ENCODE assay signal across 8 cellular contexts in genomic region chr19:48393559-48394330, GRCh38. TPM values are rescaled to one million over a fixed set of nuclear protein-coding genes. Genes with fewer than 3 reads are reported as not detected.
DNase-seq lines count a peak whose midpoint lies in the region; ATAC-seq, FAIRE-seq and TF ChIP-seq lines count a peak whose summit lies in the region.

Gene GRIN2D (plus strand): TSS chr19:48393668. CDS start chr19:48398393, 4,725 bp downstream.

- H3K36me3 ChIP-seq in small intestine (ENCODE audit: control insufficient read depth in 2 of 2, insufficient read depth in 2 of 2, low read length in 2 of 2) (no peaks in the 10 kb centered on the region), upper lobe of right lung (peaks cover 7% of the 10 kb centered on the region), gastrocnemius medialis (peaks cover 0 to 8% of the 10 kb centered on the region in 2 donors)

- no CpG with 5 or more reads among the region's 40 CpGs for WGBS in H9 (ENCODE audit: extremely low coverage, insufficient read length, low lambda C conversion rate)
- 1 to 2% (median 1%) methylated on average over 33 to 40 of the region's 40 CpGs for WGBS in small intestine, 3 donors

- intact Hi-C loops in upper lobe of right lung (cut with DNase I): no loop called here
- intact Hi-C loops in gastrocnemius medialis (cut with DNase I; ENCODE audit: low total_unique reads): no loop called here

- no peak within 1 kb of the TSS for H3K14ac ChIP-seq in H9 (ENCODE audit: insufficient read depth, low read length)

- H2AFZ ChIP-seq in H9 (ENCODE audit: low read length): no peak within 1 kb of the TSS

- H4K91ac ChIP-seq in H9 (ENCODE audit: insufficient read length, low read depth, low read length): no peak within 1 kb of the TSS

- no peak within 1 kb of the TSS for H4K5ac ChIP-seq in H9 (ENCODE audit: insufficient read length, low read depth, low read length)

- no peak for TF ChIP-seq POLR2A in gastrocnemius medialis (IDR thresholded peaks at IDR 0.05)

- in situ Hi-C loops in gastrocnemius medialis (cut with MboI; ENCODE audit: low sequenced_read_pairs in 4 of 4): no loop called here

- TF ChIP-seq CTCF in H9 (conservative IDR thresholded peaks at IDR 0.05) (peak; percentile 29; the same call in 1 of the 3 replicates), upper lobe of right lung (IDR thresholded peaks at IDR 0.05) (no peak), gastrocnemius medialis (IDR thresholded peaks at IDR 0.05 in 4 of 5, conservative IDR thresholded peaks at IDR 0.05 in 1 of 5) (no peak)

- no peaks in the 10 kb centered on the region; the same call in 1 of the 2 replicates for H3K79me2 ChIP-seq in H9 (ENCODE audit: insufficient read depth, low read length)

- peak within 1 kb of the TSS; percentile 72 for H3K4me2 ChIP-seq in H9 (ENCODE audit: insufficient read depth, insufficient read length, low read length)

- H3K27ac Mint-ChIP-seq in H9: peak within 1 kb of the TSS in 1 of 3 experiments; percentile 86; a peak in 1 of 7 replicates
- no peak within 1 kb of the TSS for H3K27ac Mint-ChIP-seq in activated CD4-positive, alpha-beta memory T cell treated with anti-CD3 and anti-CD28 coated beads, Interleukin-2, amount 10 ng/mL, durations not matched to agents 7 days and 5 days

- FAIRE-seq in small intestine (lab: Jason Lieb, UNC): no peak

- no peak within 1 kb of the TSS for H2BK15ac ChIP-seq in H9 (ENCODE audit: low read depth, low read length)

- H3K56ac ChIP-seq in H9 (ENCODE audit: insufficient read length, low read depth, low read length): no peak within 1 kb of the TSS

- H3K27ac ChIP-seq in H9 (ENCODE audit: insufficient read length, low read depth, low read length) (no peak within 1 kb of the TSS), small intestine (ENCODE audit: low read depth in 1 of 2, low read length in 1 of 2) (no peak within 1 kb of the TSS), upper lobe of right lung (no peak within 1 kb of the TSS), gastrocnemius medialis (no peak within 1 kb of the TSS)

- no peak within 1 kb of the TSS for H2AK5ac ChIP-seq in H9 (ENCODE audit: insufficient read length, low read length)

- H3K36me3 Mint-ChIP-seq in H9 (ENCODE audit: insufficient read depth in 1 of 3, low read depth in 3 of 3): peaks cover 4 to 6% (median 6%) of the 10 kb centered on the region in 3 experiments; a peak in 5 of 7 replicates
- peaks cover 13% of the 10 kb centered on the region for H3K36me3 Mint-ChIP-seq in activated CD4-positive, alpha-beta memory T cell treated with anti-CD3 and anti-CD28 coated beads, Interleukin-2, amount 10 ng/mL, durations not matched to agents 7 days and 5 days (ENCODE audit: low read depth)

- H3K9me3 ChIP-seq in H9 (ENCODE audit: control insufficient read depth, low read depth, low read length) (no peaks in the 10 kb centered on the region), small intestine (ENCODE audit: control insufficient read depth, low read depth) (no peaks in the 10 kb centered on the region), upper lobe of right lung (no peaks in the 10 kb centered on the region), gastrocnemius medialis (no peaks in the 10 kb centered on the region)

- H3K23me2 ChIP-seq in H9 (ENCODE audit: insufficient read length, low read depth, low read length, poor library complexity, severe bottlenecking): peaks cover 13% of the 10 kb centered on the region

- H3K23ac ChIP-seq in H9 (ENCODE audit: insufficient read length, low read depth, low read length): no peak within 1 kb of the TSS

- peaks cover 6% of the 10 kb centered on the region; the same call in 1 of the 2 replicates for H3K4me1 ChIP-seq in H9 (ENCODE audit: insufficient read depth, low read length)
- H3K4me1 ChIP-seq in small intestine (ENCODE audit: control insufficient read depth in 2 of 2, insufficient read depth in 1 of 2, low read depth in 1 of 2, low read length in 1 of 2): peaks cover 0 to 8% of the 10 kb centered on the region in 2 donors
- no peaks in the 10 kb centered on the region for H3K4me1 ChIP-seq in upper lobe of right lung
- H3K4me1 ChIP-seq in gastrocnemius medialis: peaks cover 4 to 22% of the 10 kb centered on the region in 2 donors

- POLR2A ChIA-PET in activated CD4-positive, alpha-beta memory T cell treated with anti-CD3 and anti-CD28 coated beads, Interleukin-2, amount 10 ng/mL, durations not matched to agents 7 days and 5 days (lab: Charles Lee): interaction anchor here (0.9 to 2.0 kb wide), 3 partner anchors 9 to 31 kb away, joined by 3 to 5 read pairs (median 3); no protein-coding TSS in a partner anchor

- H3K18ac ChIP-seq in H9 (ENCODE audit: insufficient read length, low read depth, low read length): no peak within 1 kb of the TSS

- H3K79me1 ChIP-seq in H9 (ENCODE audit: insufficient read depth, low read depth, low read length, poor library complexity, severe bottlenecking): no peaks in the 10 kb centered on the region

- H2BK5ac ChIP-seq in H9 (ENCODE audit: insufficient read length, low read length): no peak within 1 kb of the TSS

- peak within 1 kb of the TSS; percentile 20 for H3K4me3 ChIP-seq in iPS-11a (ENCODE audit: low read depth, low read length)
- no peak within 1 kb of the TSS for H3K4me3 ChIP-seq in small intestine (ENCODE audit: low read depth in 1 of 2, low read length in 2 of 2)
- no peak within 1 kb of the TSS for H3K4me3 ChIP-seq in upper lobe of right lung
- no peak within 1 kb of the TSS for H3K4me3 ChIP-seq in gastrocnemius medialis

- H3K27me3 ChIP-seq in H9 (ENCODE audit: insufficient read depth, low read length) (peaks cover 8% of the 10 kb centered on the region; the same call in 1 of the 2 replicates), small intestine (ENCODE audit: control insufficient read depth in 2 of 2, insufficient read depth in 2 of 2, low read length in 2 of 2) (peaks cover 5 to 22% of the 10 kb centered on the region in 2 donors), upper lobe of right lung (peaks cover 53% of the 10 kb centered on the region), gastrocnemius medialis (peaks cover 54 to 61% (median 59%) of the 10 kb centered on the region in 3 donors)

- CTCF ChIA-PET in activated CD4-positive, alpha-beta memory T cell treated with anti-CD3 and anti-CD28 coated beads, Interleukin-2, amount 10 ng/mL, durations not matched to agents 7 days and 5 days (lab: Charles Lee): interaction anchor here (1.1 kb wide), 1 partner anchor 30 kb away, joined by 3 read pairs; the partner anchor contains the start of genes SYNGR4 and TMEM143

- no peak within 1 kb of the TSS for H4K8ac ChIP-seq in H9 (replicated peaks; ENCODE audit: insufficient read length, low read depth, low read length)

- no peak within 1 kb of the TSS for H2BK120ac ChIP-seq in H9 (ENCODE audit: low read depth, low read length, poor library complexity, severe bottlenecking)

- H3K9me3 Mint-ChIP-seq in H9: no peaks in the 10 kb centered on the region
- H3K9me3 Mint-ChIP-seq in activated CD4-positive, alpha-beta memory T cell treated with anti-CD3 and anti-CD28 coated beads, Interleukin-2, amount 10 ng/mL, durations not matched to agents 7 days and 5 days: no peaks in the 10 kb centered on the region

- peaks cover 62% of the 10 kb centered on the region for H3K27me3 Mint-ChIP-seq in H9 (ENCODE audit: low read depth)
- H3K27me3 Mint-ChIP-seq in activated CD4-positive, alpha-beta memory T cell treated with anti-CD3 and anti-CD28 coated beads, Interleukin-2, amount 10 ng/mL, durations not matched to agents 7 days and 5 days: peaks cover 51% of the 10 kb centered on the region

- H3T11ph ChIP-seq in H9 (ENCODE audit: low read length): no peak within 1 kb of the TSS

- H4K20me1 ChIP-seq in H9 (ENCODE audit: control insufficient read depth, insufficient read depth, insufficient read length): no peaks in the 10 kb centered on the region

- H2BK20ac ChIP-seq in H9 (ENCODE audit: low read depth, low read length, poor library complexity, severe bottlenecking): no peak within 1 kb of the TSS

- peaks cover 33 to 59% of the 10 kb centered on the region in 2 experiments for H3K4me1 Mint-ChIP-seq in H9
- H3K4me1 Mint-ChIP-seq in activated CD4-positive, alpha-beta memory T cell treated with anti-CD3 and anti-CD28 coated beads, Interleukin-2, amount 10 ng/mL, durations not matched to agents 7 days and 5 days: peaks cover 29% of the 10 kb centered on the region

- peak; percentile 48 for DNase-seq in AG08396 (ENCODE audit: low spot score)
- DNase-seq in H9: peak; percentile 64
- DNase-seq in activated CD4-positive, alpha-beta memory T cell treated with anti-CD3 and anti-CD28 coated beads, Interleukin-2, amount 10 ng/mL, durations not matched to agents 7 days and 5 days: no peak
- no peak for DNase-seq in small intestine
- DNase-seq in upper lobe of right lung: no peak
- DNase-seq in GF-D8 (lab: John Stamatoyannopoulos, UW): no peak
- DNase-seq in gastrocnemius medialis: no peak

- no peak within 1 kb of the TSS for H3K4ac ChIP-seq in H9 (ENCODE audit: low read depth, low read length)

- peak within 1 kb of the TSS; percentile 55 to 84 for H3K4me3 Mint-ChIP-seq in H9
- peak within 1 kb of the TSS; percentile 43 for H3K4me3 Mint-ChIP-seq in activated CD4-positive, alpha-beta memory T cell treated with anti-CD3 and anti-CD28 coated beads, Interleukin-2, amount 10 ng/mL, durations not matched to agents 7 days and 5 days

- no peak within 1 kb of the TSS for H3K9ac ChIP-seq in H9 (ENCODE audit: extremely low read depth, insufficient read length, low read length)

- ATAC-seq in upper lobe of right lung (no peak), gastrocnemius medialis (no peak)

- no peak within 1 kb of the TSS for H2BK12ac ChIP-seq in H9 (ENCODE audit: insufficient read length, low read depth, low read length)

RNA-seq across cellular contexts. Expression of gene GRIN2D, which starts in this region (rescaled TPM):
- total RNA-seq in H9 (2021) (5.9 and 6.2 TPM in 2 replicates), upper lobe of right lung (0.61 TPM), gastrocnemius medialis (under 1 TPM in 3 of 4 donors, not detected in 1; 0.07 to 0.27 (median 0.09) TPM)
- under 1 TPM; 0.18 TPM for total RNA-seq in activated CD4-positive, alpha-beta memory T cell treated with anti-CD3 and anti-CD28 coated beads, Interleukin-2, amount 10 ng/mL, durations not matched to agents 7 days and 5 days
- under 1 TPM in 1 of 3 donors, not detected in 2; 0.25 TPM for polyA plus RNA-seq in small intestine

Comparison
In these comparisons a context has a peak if more than half of its experiments do, and no peak if none do; other contexts are left out.
1. DNase-seq: peak in AG08396 (single experiment) and H9 (single experiment); none in activated CD4-positive, alpha-beta memory T cell treated with anti-CD3 and anti-CD28 coated beads, Interleukin-2, amount 10 ng/mL, durations not matched to agents 7 days and 5 days (single experiment), small intestine (single experiment), upper lobe of right lung (single experiment), GF-D8 (single experiment) and gastrocnemius medialis (0 of 2).